1 cellular context compared by ENCODE assay signal in the genomic region with DNA sequence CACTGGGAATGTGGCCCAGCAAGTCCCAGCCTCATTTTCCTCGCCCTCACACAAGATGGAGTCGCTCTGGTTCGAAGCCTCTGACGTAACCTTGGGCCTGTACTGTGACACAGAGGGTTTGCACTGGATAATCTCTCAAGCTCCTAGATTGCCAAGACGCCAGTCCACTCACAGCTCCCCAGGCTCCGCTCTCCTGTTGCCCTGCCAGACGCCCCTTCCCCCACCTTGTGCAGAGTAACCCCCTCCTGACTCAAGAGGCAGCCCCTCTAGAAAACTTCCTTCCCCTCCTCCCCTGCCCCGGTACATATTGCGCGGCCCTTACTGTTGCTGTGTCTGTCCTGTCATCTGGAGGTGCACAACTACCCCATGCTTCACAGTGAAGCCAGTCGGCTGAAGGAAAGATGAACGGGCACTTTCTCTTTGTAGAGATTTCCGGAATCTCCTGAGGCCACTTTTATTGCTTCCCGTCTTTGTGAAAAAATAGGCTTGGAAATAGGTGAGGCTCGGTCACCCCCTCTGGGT.
TF ChIP-seq lines count a peak whose summit lies in the region.

No MANE protein-coding gene starts in this region.

TF ChIP-seq in HepG2, 621 proteins besides CTCF, POLR2A, EP300 and RAD21 (continued from another document):
- TF ChIP-seq, protein P1, sequence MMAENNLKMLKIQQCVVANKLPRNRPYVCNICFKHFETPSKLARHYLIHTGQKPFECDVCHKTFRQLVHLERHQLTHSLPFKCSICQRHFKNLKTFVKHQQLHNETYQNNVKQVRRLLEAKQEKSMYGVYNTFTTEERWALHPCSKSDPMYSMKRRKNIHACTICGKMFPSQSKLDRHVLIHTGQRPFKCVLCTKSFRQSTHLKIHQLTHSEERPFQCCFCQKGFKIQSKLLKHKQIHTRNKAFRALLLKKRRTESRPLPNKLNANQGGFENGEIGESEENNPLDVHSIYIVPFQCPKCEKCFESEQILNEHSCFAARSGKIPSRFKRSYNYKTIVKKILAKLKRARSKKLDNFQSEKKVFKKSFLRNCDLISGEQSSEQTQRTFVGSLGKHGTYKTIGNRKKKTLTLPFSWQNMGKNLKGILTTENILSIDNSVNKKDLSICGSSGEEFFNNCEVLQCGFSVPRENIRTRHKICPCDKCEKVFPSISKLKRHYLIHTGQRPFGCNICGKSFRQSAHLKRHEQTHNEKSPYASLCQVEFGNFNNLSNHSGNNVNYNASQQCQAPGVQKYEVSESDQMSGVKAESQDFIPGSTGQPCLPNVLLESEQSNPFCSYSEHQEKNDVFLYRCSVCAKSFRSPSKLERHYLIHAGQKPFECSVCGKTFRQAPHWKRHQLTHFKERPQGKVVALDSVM (CRISPR knock-in tag; IDR thresholded peaks at IDR 0.05): no peak
- TF ChIP-seq ZNF225 (CRISPR knock-in tag; IDR thresholded peaks at IDR 0.05): no peak
- no peak for TF ChIP-seq NCOA1 (CRISPR knock-in tag; IDR thresholded peaks at IDR 0.05)
- TF ChIP-seq, protein P2, sequence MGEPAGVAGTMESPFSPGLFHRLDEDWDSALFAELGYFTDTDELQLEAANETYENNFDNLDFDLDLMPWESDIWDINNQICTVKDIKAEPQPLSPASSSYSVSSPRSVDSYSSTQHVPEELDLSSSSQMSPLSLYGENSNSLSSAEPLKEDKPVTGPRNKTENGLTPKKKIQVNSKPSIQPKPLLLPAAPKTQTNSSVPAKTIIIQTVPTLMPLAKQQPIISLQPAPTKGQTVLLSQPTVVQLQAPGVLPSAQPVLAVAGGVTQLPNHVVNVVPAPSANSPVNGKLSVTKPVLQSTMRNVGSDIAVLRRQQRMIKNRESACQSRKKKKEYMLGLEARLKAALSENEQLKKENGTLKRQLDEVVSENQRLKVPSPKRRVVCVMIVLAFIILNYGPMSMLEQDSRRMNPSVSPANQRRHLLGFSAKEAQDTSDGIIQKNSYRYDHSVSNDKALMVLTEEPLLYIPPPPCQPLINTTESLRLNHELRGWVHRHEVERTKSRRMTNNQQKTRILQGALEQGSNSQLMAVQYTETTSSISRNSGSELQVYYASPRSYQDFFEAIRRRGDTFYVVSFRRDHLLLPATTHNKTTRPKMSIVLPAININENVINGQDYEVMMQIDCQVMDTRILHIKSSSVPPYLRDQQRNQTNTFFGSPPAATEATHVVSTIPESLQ (CRISPR knock-in tag; conservative IDR thresholded peaks at IDR 0.05): no peak
- TF ChIP-seq, protein P3, sequence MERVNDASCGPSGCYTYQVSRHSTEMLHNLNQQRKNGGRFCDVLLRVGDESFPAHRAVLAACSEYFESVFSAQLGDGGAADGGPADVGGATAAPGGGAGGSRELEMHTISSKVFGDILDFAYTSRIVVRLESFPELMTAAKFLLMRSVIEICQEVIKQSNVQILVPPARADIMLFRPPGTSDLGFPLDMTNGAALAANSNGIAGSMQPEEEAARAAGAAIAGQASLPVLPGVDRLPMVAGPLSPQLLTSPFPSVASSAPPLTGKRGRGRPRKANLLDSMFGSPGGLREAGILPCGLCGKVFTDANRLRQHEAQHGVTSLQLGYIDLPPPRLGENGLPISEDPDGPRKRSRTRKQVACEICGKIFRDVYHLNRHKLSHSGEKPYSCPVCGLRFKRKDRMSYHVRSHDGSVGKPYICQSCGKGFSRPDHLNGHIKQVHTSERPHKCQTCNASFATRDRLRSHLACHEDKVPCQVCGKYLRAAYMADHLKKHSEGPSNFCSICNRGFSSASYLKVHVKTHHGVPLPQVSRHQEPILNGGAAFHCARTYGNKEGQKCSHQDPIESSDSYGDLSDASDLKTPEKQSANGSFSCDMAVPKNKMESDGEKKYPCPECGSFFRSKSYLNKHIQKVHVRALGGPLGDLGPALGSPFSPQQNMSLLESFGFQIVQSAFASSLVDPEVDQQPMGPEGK (CRISPR knock-in tag; IDR thresholded peaks at IDR 0.05): no peak
- TF ChIP-seq ZNF317 (CRISPR knock-in tag; IDR thresholded peaks at IDR 0.05): no peak
